In the genomic region with DNA sequence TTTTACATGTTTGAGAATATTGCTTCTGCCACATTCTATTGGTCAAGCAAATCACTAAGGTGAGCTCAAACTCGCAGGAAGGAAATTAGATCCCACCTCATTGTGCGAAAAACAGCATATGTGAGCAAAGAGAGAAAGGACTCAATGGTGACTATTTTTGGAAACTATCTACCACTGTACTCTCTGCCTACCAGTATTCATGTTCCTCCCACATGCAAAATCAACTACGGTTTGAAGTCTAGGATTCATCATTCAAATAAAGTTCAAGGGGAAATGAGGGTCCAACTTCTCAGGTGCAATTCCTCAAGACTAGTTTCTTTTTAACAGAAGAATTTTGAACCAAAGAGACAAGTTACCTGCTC, we compare ENCODE assay signal across 1 cellular context.
TF ChIP-seq lines count a peak whose summit lies in the region.

No MANE protein-coding gene starts in this region.

TF ChIP-seq in SK-N-SH, 30 proteins besides CTCF, POLR2A, EP300 and RAD21 (continued from another document):
- TF ChIP-seq, protein P1, sequence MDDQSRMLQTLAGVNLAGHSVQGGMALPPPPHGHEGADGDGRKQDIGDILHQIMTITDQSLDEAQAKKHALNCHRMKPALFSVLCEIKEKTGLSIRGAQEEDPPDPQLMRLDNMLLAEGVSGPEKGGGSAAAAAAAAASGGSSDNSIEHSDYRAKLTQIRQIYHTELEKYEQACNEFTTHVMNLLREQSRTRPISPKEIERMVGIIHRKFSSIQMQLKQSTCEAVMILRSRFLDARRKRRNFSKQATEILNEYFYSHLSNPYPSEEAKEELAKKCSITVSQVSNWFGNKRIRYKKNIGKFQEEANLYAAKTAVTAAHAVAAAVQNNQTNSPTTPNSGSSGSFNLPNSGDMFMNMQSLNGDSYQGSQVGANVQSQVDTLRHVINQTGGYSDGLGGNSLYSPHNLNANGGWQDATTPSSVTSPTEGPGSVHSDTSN (IDR thresholded peaks at IDR 0.05), result no peak
- TF ChIP-seq GABPA (IDR thresholded peaks at IDR 0.05; ENCODE audit: low read depth) (no peak), YY1 (IDR thresholded peaks at IDR 0.05; ENCODE audit: low read depth) (no peak)
